21 cellular contexts compared by ENCODE assay signal in genomic region chr3:14523792-14524191, GRCh38. TPM values are rescaled to one million over a fixed set of nuclear protein-coding genes. Genes with fewer than 3 reads are reported as not detected.
DNase-seq lines count a peak whose midpoint lies in the region; ATAC-seq, FAIRE-seq and TF ChIP-seq lines count a peak whose summit lies in the region.
"Had no signal": no experiment of that assay in that cellular context is flagged by ENCODE, and none has a peak within 500 bp of the region (broad histone marks: within the 10 kb centered on the region; RNA-seq: fewer than 3 reads in every experiment).

No MANE protein-coding gene starts in this region.

- H3K9me3 ChIP-seq in left ventricle myocardium inferior (replicated peaks) (no peaks in the 10 kb centered on the region), HepG2 (ENCODE audit: low read length) (no peaks in the 10 kb centered on the region)

- no peak for TF ChIP-seq CTCF in left ventricle myocardium inferior (IDR thresholded peaks at IDR 0.05; ENCODE audit: borderline replicate concordance)
- no peak for TF ChIP-seq CTCF in HepG2 (CRISPR knock-in tag; IDR thresholded peaks at IDR 0.05)

- H3K27me3 ChIP-seq in left ventricle myocardium inferior (ENCODE audit: low read depth) (no peaks in the 10 kb centered on the region), HepG2 (ENCODE audit: control insufficient read depth in 1 of 2, insufficient read depth in 2 of 2, low read length in 2 of 2) (peaks cover 4 to 21% of the 10 kb centered on the region in 2 experiments; a peak in 3 of 5 replicates)

- CTCF ChIA-PET in HepG2 (lab: Yijun Ruan, JAX; ENCODE audit: low intra/inter-chr PET ratio, low total read pairs), result no interaction called here

- H3K27ac ChIP-seq in left ventricle myocardium inferior (replicated peaks), result peak overlapping the region; percentile 93
- no peak overlapping the region for H3K27ac ChIP-seq in HepG2 (ENCODE audit: extremely low read length, insufficient read depth, low read length)

- intact Hi-C loops in left ventricle myocardium inferior (cut with micrococcal nuclease) (no loop called here), Right ventricle myocardium inferior (cut with DNase I) (no loop called here), HepG2 (cut with micrococcal nuclease; ENCODE audit: unreplicated experiment) (no loop called here)
- intact Hi-C loops in activated CD4-positive, alpha-beta T cell treated with anti-CD3 and anti-CD28 coated beads, Interleukin-2, amount 10 ng/mL, durations not matched to agents 24 days and 14 days (cut with micrococcal nuclease), result no loop called here

- no peak overlapping the region for H3K27ac Mint-ChIP-seq in activated CD4-positive, alpha-beta T cell treated with anti-CD3 and anti-CD28 coated beads, Interleukin-2, amount 10 ng/mL, durations not matched to agents 24 days and 14 days
- H3K27ac Mint-ChIP-seq: IgD-negative memory B cell; stimulated activated naive CD8-positive, alpha-beta T cell treated with anti-CD3 and anti-CD28 coated beads, Interleukin-15, Interleukin-2, amounts not matched to agents 100 ng/mL and 50 ng/mL, for 24 hours; T-helper 1 cell treated with Interleukin-12 subunit alpha and Interleukin-12 subunit beta and Interleukin-4 antibody, amounts not matched to agents 30 μg/mL and 1 μg/mL, for 36 hours had no signal

- H2AFZ ChIP-seq in HepG2 (ENCODE audit: low read length), result no peak overlapping the region

- H3K4me1 ChIP-seq in left ventricle myocardium inferior, result peaks cover 81% of the 10 kb centered on the region
- no peaks in the 10 kb centered on the region for H3K4me1 ChIP-seq in HepG2 (ENCODE audit: insufficient read depth, low read length)

- POLR2A ChIA-PET in HepG2 (lab: Yijun Ruan, JAX), result no interaction called here

- H3K4me3 ChIP-seq in left ventricle myocardium inferior, result peak overlapping the region; percentile 42
- no peak overlapping the region for H3K4me3 ChIP-seq in HepG2 (replicated peaks in 1 of 3; ENCODE audit: insufficient read depth in 1 of 3, low read depth in 2 of 3, low read length in 3 of 3)
- H3K4me3 ChIP-seq: smooth muscle cell had no signal

- H3K79me2 ChIP-seq in HepG2 (ENCODE audit: insufficient read depth, low read length), result no peaks in the 10 kb centered on the region

- H4K20me1 ChIP-seq in HepG2 (ENCODE audit: insufficient read depth, low read length), result no peaks in the 10 kb centered on the region

- in situ Hi-C loops in HepG2 (cut with HindIII; ENCODE audit: extremely low pct_ligation_motif_present, low pct_unique_long_range_greater_than_20kb), result no loop called here

- no peak overlapping the region for H3K4me2 ChIP-seq in HepG2 (ENCODE audit: low read depth, low read length)

- BruUV-seq in HepG2 (replicated peaks; lab: Mats Ljungman, UMichigan), result no TSS peak

- no peaks in the 10 kb centered on the region for H3K4me1 Mint-ChIP-seq in activated CD4-positive, alpha-beta T cell treated with anti-CD3 and anti-CD28 coated beads, Interleukin-2, amount 10 ng/mL, durations not matched to agents 24 days and 14 days

- peaks cover 11% of the 10 kb centered on the region for H3K27me3 Mint-ChIP-seq in activated CD4-positive, alpha-beta T cell treated with anti-CD3 and anti-CD28 coated beads, Interleukin-2, amount 10 ng/mL, durations not matched to agents 24 days and 14 days
- H3K27me3 Mint-ChIP-seq: brain had no signal

- TF ChIP-seq POLR2A in HepG2 (IDR thresholded peaks at IDR 0.05; ENCODE audit: insufficient read depth in 1 of 2, low read depth in 2 of 2, low read length in 2 of 2), result no peak

- FAIRE-seq in HepG2 (lab: Jason Lieb, UNC), result no peak
- peak; percentile 59 for FAIRE-seq in urothelium cell line (lab: Jason Lieb, UNC)
- FAIRE-seq: frontal cortex, H54 had no signal

- no peak overlapping the region for H3K4me3 Mint-ChIP-seq in activated CD4-positive, alpha-beta T cell treated with anti-CD3 and anti-CD28 coated beads, Interleukin-2, amount 10 ng/mL, durations not matched to agents 24 days and 14 days
- H3K4me3 Mint-ChIP-seq: brain; IgD-negative memory B cell; stimulated activated naive CD8-positive, alpha-beta T cell treated with anti-CD3 and anti-CD28 coated beads, Interleukin-15, Interleukin-2, amounts not matched to agents 100 ng/mL and 50 ng/mL, for 24 hours; T-helper 1 cell treated with Interleukin-12 subunit alpha and Interleukin-12 subunit beta and Interleukin-4 antibody, amounts not matched to agents 30 μg/mL and 1 μg/mL, for 36 hours had no signal

- TF ChIP-seq RAD21 in HepG2 (CRISPR knock-in tag; IDR thresholded peaks at IDR 0.05), result no peak

- 29% methylated on average over 4 of the region's 7 CpGs for WGBS in HepG2 (ENCODE audit: low lambda C conversion rate)

- ATAC-seq in Right ventricle myocardium inferior (no peak), HepG2 (no peak)

- no peaks in the 10 kb centered on the region for H3K9me3 Mint-ChIP-seq in activated CD4-positive, alpha-beta T cell treated with anti-CD3 and anti-CD28 coated beads, Interleukin-2, amount 10 ng/mL, durations not matched to agents 24 days and 14 days
- H3K9me3 Mint-ChIP-seq: brain; IgD-negative memory B cell; stimulated activated naive CD8-positive, alpha-beta T cell treated with anti-CD3 and anti-CD28 coated beads, Interleukin-15, Interleukin-2, amounts not matched to agents 100 ng/mL and 50 ng/mL, for 24 hours; T-helper 1 cell treated with Interleukin-12 subunit alpha and Interleukin-12 subunit beta and Interleukin-4 antibody, amounts not matched to agents 30 μg/mL and 1 μg/mL, for 36 hours had no signal

- no peak overlapping the region for H3K9ac ChIP-seq in HepG2 (ENCODE audit: insufficient read depth, low read depth, low read length)

- DNase-seq in left ventricle myocardium inferior, result no peak
- no peak for DNase-seq in Right ventricle myocardium inferior (ENCODE audit: missing footprints)
- peak; percentile 52 for DNase-seq in dedifferentiated amniotic fluid mesenchymal stem cell (ENCODE audit: extremely low spot score)
- no peak for DNase-seq in HepG2 (ENCODE audit: low spot score)
- DNase-seq in urothelium cell line (ENCODE audit: low spot score), result peak; percentile 50
- no peak for DNase-seq in activated CD4-positive, alpha-beta T cell treated with anti-CD3 and anti-CD28 coated beads, Interleukin-2, amount 10 ng/mL, durations not matched to agents 24 days and 14 days
- DNase-seq in NCI-H1417 (lab: John Stamatoyannopoulos, UW), result no peak
- DNase-seq in activated gamma-delta T cell (lab: John Stamatoyannopoulos, UW), result no peak
- DNase-seq: ACHN; activated naive CD4-positive, alpha-beta T cell; effector CD4-positive, alpha-beta T cell; GF-D8; NCI-H1417 treated with DMSO at 0.1 percent for 48 hours had no signal

- H3K36me3 ChIP-seq in left ventricle myocardium inferior, result peaks cover 8% of the 10 kb centered on the region
- H3K36me3 ChIP-seq in HepG2 (replicated peaks in 1 of 2; ENCODE audit: control insufficient read depth in 1 of 2, insufficient read depth in 2 of 2, low read length in 2 of 2), result no peaks in the 10 kb centered on the region

- TF ChIP-seq EP300 in HepG2 (IDR thresholded peaks at IDR 0.05; ENCODE audit: low read depth in 2 of 2, low read length in 2 of 2) (no peak), HepG2 (CRISPR knock-in tag; IDR thresholded peaks at IDR 0.05; ENCODE audit: borderline replicate concordance) (no peak)

- H3K36me3 Mint-ChIP-seq in activated CD4-positive, alpha-beta T cell treated with anti-CD3 and anti-CD28 coated beads, Interleukin-2, amount 10 ng/mL, durations not matched to agents 24 days and 14 days (ENCODE audit: low read depth), result no peaks in the 10 kb centered on the region

RNA-seq across cellular contexts. Expression of gene GRIP2, which starts 16.4 kb away (rescaled TPM):
- total RNA-seq in left ventricle myocardium inferior, result 59.1 TPM
- 39.3 TPM for total RNA-seq in Right ventricle myocardium inferior
- 0.08 and 0.24 TPM in 2 replicates for total RNA-seq in HepG2 (2016; rRNA removed; fragmentation: Illumina TruSeq; extraction: Trizol)
- total RNA-seq in HepG2 (2016; cell fraction: cytosol; rRNA removed; fragmentation: Illumina TruSeq; extraction: Trizol; ENCODE audit: low read depth), result 0.09 and 0.10 TPM in 2 replicates
- total RNA-seq in HepG2 (2016; cell fraction: insoluble cytoplasmic fraction; rRNA removed; fragmentation: Illumina TruSeq; extraction: Trizol), result 0.26 TPM in 1 of 2 replicates, not detected in the other
- total RNA-seq in HepG2 (2016; cell fraction: membrane; rRNA removed; fragmentation: Illumina TruSeq; extraction: Trizol), result 0.09 and 0.55 TPM in 2 replicates
- total RNA-seq in HepG2 (2016; cell fraction: nucleus; rRNA removed; fragmentation: Illumina TruSeq; extraction: Trizol), result 0.25 and 0.53 TPM in 2 replicates
- polyA plus RNA-seq in HepG2 (2011; rRNA removed), result 0.11 and 0.14 TPM in 2 replicates
- polyA plus RNA-seq in HepG2 (2011; cell fraction: cytosol; rRNA removed), result 0.01 and 0.03 TPM in 2 replicates
- 0.36 and 0.40 TPM in 2 replicates for polyA plus RNA-seq in HepG2 (2011; cell fraction: nucleus; rRNA removed)
- 0.12 TPM in 2 replicates for polyA plus RNA-seq in HepG2 (2012)
- 0.02 and 0.08 TPM in 2 replicates for polyA plus RNA-seq in HepG2 (2016; cell fraction: cytosol; fragmentation: Illumina TruSeq; extraction: Trizol; ENCODE audit: low read depth)
- not detected in 2 replicates for polyA plus RNA-seq in HepG2 (2016; cell fraction: insoluble cytoplasmic fraction; fragmentation: Illumina TruSeq; extraction: Trizol; ENCODE audit: low read depth)
- 0.14 and 0.16 TPM in 2 replicates for polyA plus RNA-seq in HepG2 (2016; cell fraction: membrane; fragmentation: Illumina TruSeq; extraction: Trizol; ENCODE audit: low read depth)
- 0.56 and 0.57 TPM in 2 replicates for polyA plus RNA-seq in HepG2 (2016; cell fraction: nucleus; fragmentation: Illumina TruSeq; extraction: Trizol; ENCODE audit: insufficient read depth, low read depth)
- 0.04 and 0.58 TPM in 2 replicates for polyA minus RNA-seq in HepG2 (2011; rRNA and poly(A)+ RNA removed; ENCODE audit: low replicate concordance)
- not detected in 2 replicates for polyA minus RNA-seq in HepG2 (2011; cell fraction: cytosol; rRNA and poly(A)+ RNA removed)
- 0.12 and 0.26 TPM in 2 replicates for polyA minus RNA-seq in HepG2 (2011; cell fraction: nucleus; rRNA and poly(A)+ RNA removed)
- not detected in 2 replicates for total RNA-seq in activated CD4-positive, alpha-beta T cell treated with anti-CD3 and anti-CD28 coated beads, Interleukin-2, amount 10 ng/mL, durations not matched to agents 24 days and 14 days
- total RNA-seq: Calu3 had no signal
- polyA plus RNA-seq: IgD-negative memory B cell had no signal

Comparison
In these comparisons a context has a peak if more than half of its experiments do, and no peak if none do; other contexts are left out.
1. DNase-seq: peak in dedifferentiated amniotic fluid mesenchymal stem cell (single experiment) and urothelium cell line (single experiment); none in left ventricle myocardium inferior (single experiment), Right ventricle myocardium inferior (single experiment), HepG2 (single experiment), activated CD4-positive, alpha-beta T cell treated with anti-CD3 and anti-CD28 coated beads, Interleukin-2, amount 10 ng/mL, durations not matched to agents 24 days and 14 days (single experiment), NCI-H1417 (0 of 3) and activated gamma-delta T cell (single experiment).
2. RNA of gene GRIP2, which starts 16.4 kb away (total RNA-seq): 59.1 TPM in left ventricle myocardium inferior (single experiment) and 39.3 TPM in Right ventricle myocardium inferior (single experiment); 0.08 to 0.55 TPM in HepG2 and not detected in activated CD4-positive, alpha-beta T cell treated with anti-CD3 and anti-CD28 coated beads, Interleukin-2, amount 10 ng/mL, durations not matched to agents 24 days and 14 days; every median in the first group is over 10 times any median in the second.